ENCODE assay signal across 11 cellular contexts in the genomic region with DNA sequence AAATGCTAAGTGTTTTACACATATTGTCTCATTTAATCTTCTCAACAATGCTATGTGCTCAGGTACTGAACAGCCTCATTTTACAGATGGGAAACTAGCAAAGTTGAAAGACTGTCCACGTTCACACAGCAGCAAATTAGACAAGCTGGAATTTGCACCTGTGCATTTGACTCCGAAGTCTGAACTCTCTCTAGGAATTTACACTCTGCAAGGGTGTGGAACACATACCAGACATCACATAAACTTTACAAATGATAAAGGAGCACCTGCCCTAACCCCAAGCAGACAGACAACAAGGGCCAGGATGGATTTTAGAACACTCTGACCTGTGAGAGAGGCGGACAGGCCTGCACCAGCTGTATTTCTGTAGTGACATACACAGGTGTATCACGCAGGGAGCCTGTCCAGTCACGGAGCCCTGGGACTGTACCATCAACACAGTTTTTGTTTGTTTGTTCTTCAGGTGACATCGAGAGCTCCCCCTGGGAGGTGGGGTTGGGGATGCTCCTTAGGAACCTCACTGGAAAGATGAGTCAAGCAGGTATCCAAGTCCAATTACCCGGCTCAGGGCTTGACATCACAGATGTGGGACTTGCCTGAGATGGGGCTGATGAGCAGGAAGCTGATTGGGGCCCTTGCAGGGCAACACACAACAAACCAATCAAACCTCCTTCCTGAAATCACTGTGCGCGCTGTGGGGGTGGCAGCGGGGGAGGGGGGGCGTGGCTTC. TPM values are rescaled to one million over a fixed set of nuclear protein-coding genes. Genes with fewer than 3 reads are reported as not detected.
A peak's percentile ranks its signal among the peaks of the same experiment; 100 is the strongest.
DNase-seq lines count a peak whose midpoint lies in the region; ATAC-seq and TF ChIP-seq lines count a peak whose summit lies in the region.
"Had no signal": no experiment of that assay in that cellular context is flagged by ENCODE, and none has a peak within 500 bp of the region (broad histone marks: within the 10 kb centered on the region; RNA-seq: fewer than 3 reads in every experiment).

No MANE protein-coding gene starts in this region.

- peaks cover 5% of the 10 kb centered on the region; the same call in 1 of the 2 replicates for H4K20me1 ChIP-seq in PC-3 (ENCODE audit: low read length)

- peak; percentile 79 for ATAC-seq in CD4-positive, alpha-beta T cell (ENCODE audit: poor library complexity)
- peak; percentile 39 for ATAC-seq in GM21367 (IDR thresholded peaks at IDR 0.05; ENCODE audit: unreplicated experiment)
- peak; percentile 24; the same call in 1 of the 2 replicates for ATAC-seq in PC-3
- peak; percentile 84 for ATAC-seq in central memory CD8-positive, alpha-beta T cell (replicated peaks; ENCODE audit: extremely low read depth, poor library complexity, severe bottlenecking)
- ATAC-seq in HG03139 (IDR thresholded peaks at IDR 0.05; ENCODE audit: unreplicated experiment) = no peak

- H3K9me3 ChIP-seq in CD4-positive, alpha-beta T cell (ENCODE audit: control insufficient read depth, low read length) = no peaks in the 10 kb centered on the region
- H3K9me3 ChIP-seq in PC-3 (ENCODE audit: low read length) = no peaks in the 10 kb centered on the region

- intact Hi-C loops in CD4-positive, alpha-beta T cell (cut with DNase I, micrococcal nuclease) = no loop called here
- intact Hi-C loops in PC-3 (cut with micrococcal nuclease) = no loop called here

- peaks cover 9% of the 10 kb centered on the region; the same call in 1 of the 2 replicates for H3K36me3 ChIP-seq in PC-3 (ENCODE audit: low read depth, low read length)

- H3K36me3 Mint-ChIP-seq in CD4-positive, alpha-beta T cell (ENCODE audit: low read depth) = no peaks in the 10 kb centered on the region
- peaks cover 4% of the 10 kb centered on the region for H3K36me3 Mint-ChIP-seq in central memory CD8-positive, alpha-beta T cell (ENCODE audit: insufficient read depth)
- H3K36me3 Mint-ChIP-seq: activated naive CD4-positive, alpha-beta T cell treated with anti-CD3 and anti-CD28 coated beads, Interleukin-2, amount 50 U/mL, for 24 hours had no signal

- no peaks in the 10 kb centered on the region for H3K27me3 Mint-ChIP-seq in CD4-positive, alpha-beta T cell
- no peaks in the 10 kb centered on the region for H3K27me3 Mint-ChIP-seq in central memory CD8-positive, alpha-beta T cell
- H3K27me3 Mint-ChIP-seq: activated naive CD4-positive, alpha-beta T cell treated with anti-CD3 and anti-CD28 coated beads, Interleukin-2, amount 50 U/mL, for 24 hours had no signal

- no peak overlapping the region for H3K4me3 ChIP-seq in PC-3 (ENCODE audit: low read length)
- H3K4me3 ChIP-seq: neural progenitor cell had no signal

- H3K9ac ChIP-seq in PC-3 (ENCODE audit: low read length) = no peak overlapping the region
- H3K9ac ChIP-seq: neural progenitor cell had no signal

- H3K4me3 Mint-ChIP-seq in CD4-positive, alpha-beta T cell = peak overlapping the region; percentile 11
- peak overlapping the region; percentile 69 for H3K4me3 Mint-ChIP-seq in central memory CD8-positive, alpha-beta T cell
- H3K4me3 Mint-ChIP-seq: activated naive CD4-positive, alpha-beta T cell treated with anti-CD3 and anti-CD28 coated beads, Interleukin-2, amount 50 U/mL, for 24 hours; neural progenitor cell had no signal

- TF ChIP-seq CTCF in CD4-positive, alpha-beta T cell (IDR thresholded peaks at IDR 0.05) = no peak
- TF ChIP-seq CTCF in PC-3 (conservative IDR thresholded peaks at IDR 0.05; ENCODE audit: low read depth, low read length) = no peak

- no peak overlapping the region for H3K27ac ChIP-seq in CD4-positive, alpha-beta T cell (ENCODE audit: low read depth, low read length)
- no peak overlapping the region for H3K27ac ChIP-seq in PC-3 (ENCODE audit: low read length)

- peaks cover 16% of the 10 kb centered on the region for H3K4me1 Mint-ChIP-seq in CD4-positive, alpha-beta T cell (ENCODE audit: low read depth)
- peaks cover 37% of the 10 kb centered on the region for H3K4me1 Mint-ChIP-seq in central memory CD8-positive, alpha-beta T cell
- H3K4me1 Mint-ChIP-seq: neural progenitor cell had no signal

- H3K27ac Mint-ChIP-seq in CD4-positive, alpha-beta T cell = peak overlapping the region; percentile 50
- peak overlapping the region; percentile 13 for H3K27ac Mint-ChIP-seq in central memory CD8-positive, alpha-beta T cell (ENCODE audit: low read depth)
- H3K27ac Mint-ChIP-seq: activated naive CD4-positive, alpha-beta T cell treated with anti-CD3 and anti-CD28 coated beads, Interleukin-2, amount 50 U/mL, for 24 hours; neural progenitor cell had no signal

- no peaks in the 10 kb centered on the region for H3K9me2 ChIP-seq in PC-3 (replicated peaks; ENCODE audit: low read length)

- DNase-seq in CD4-positive, alpha-beta T cell = peak in 3 of 10 experiments; percentile 5 to 12 (median 8)
- DNase-seq in PC-3 = peak; percentile 18
- no peak for DNase-seq in central memory CD8-positive, alpha-beta T cell (ENCODE audit: low spot score in 2 of 2)
- no peak for DNase-seq in NCI-H524 treated with DMSO at 0.1 percent for 48 hours (lab: John Stamatoyannopoulos, UW)
- DNase-seq in NCI-H1092 treated with DMSO at 0.1 percent for 48 hours (lab: John Stamatoyannopoulos, UW) = no peak
- no peak for DNase-seq in ecto neural progenitor cell (ENCODE audit: low spot score)
- DNase-seq: NCI-H446 treated with DMSO at 0.1 percent for 48 hours had no signal

- H3K79me2 ChIP-seq in PC-3 (ENCODE audit: low read length) = no peaks in the 10 kb centered on the region

- H3F3A ChIP-seq in PC-3 (ENCODE audit: low read length, unreplicated experiment) = no peaks in the 10 kb centered on the region

- H2AFZ ChIP-seq in PC-3 (ENCODE audit: low read length) = no peak overlapping the region
- H2AFZ ChIP-seq: neural progenitor cell had no signal

- POLR2A ChIA-PET in CD4-positive, alpha-beta T cell (lab: Charles Lee) = no interaction called here
- POLR2A ChIA-PET in PC-3 (lab: Charles Lee; ENCODE audit: unreplicated experiment) = no interaction called here

- H3K4me2 ChIP-seq in PC-3 (ENCODE audit: low read length) = no peak overlapping the region
- H3K4me2 ChIP-seq: neural progenitor cell had no signal

- H3K9me3 Mint-ChIP-seq in CD4-positive, alpha-beta T cell = no peaks in the 10 kb centered on the region
- H3K9me3 Mint-ChIP-seq in central memory CD8-positive, alpha-beta T cell = no peaks in the 10 kb centered on the region
- H3K9me3 Mint-ChIP-seq: activated naive CD4-positive, alpha-beta T cell treated with anti-CD3 and anti-CD28 coated beads, Interleukin-2, amount 50 U/mL, for 24 hours; neural progenitor cell had no signal

- BruUV-seq in PC-3 (replicated peaks; lab: Mats Ljungman, UMichigan) = no TSS peak

- no peaks in the 10 kb centered on the region for H3K4me1 ChIP-seq in PC-3 (ENCODE audit: insufficient read depth, low read length)
- H3K4me1 ChIP-seq: neural progenitor cell had no signal

- CTCF ChIA-PET in CD4-positive, alpha-beta T cell (lab: Charles Lee) = interaction anchor here (1.1 to 1.6 kb wide), 3 partner anchors 26 to 84 kb away, joined by 3 to 4 read pairs (median 4); no protein-coding TSS in a partner anchor
- CTCF ChIA-PET in PC-3 (lab: Charles Lee) = no interaction called here

- no peaks in the 10 kb centered on the region for H3K27me3 ChIP-seq in CD4-positive, alpha-beta T cell (ENCODE audit: control insufficient read depth, insufficient read depth, low read length)
- H3K27me3 ChIP-seq in PC-3 (ENCODE audit: low read length) = no peaks in the 10 kb centered on the region
- H3K27me3 ChIP-seq: neural progenitor cell had no signal

RNA-seq across cellular contexts. Expression of gene MKI67, which starts 31.0 kb away (rescaled TPM):
- total RNA-seq in CD4-positive, alpha-beta T cell = 1 to 10 TPM in 1 of 2 experiments, under 1 TPM in 1; 0.92 to 1.2 TPM
- 66.0 and 84.9 TPM in 2 replicates for total RNA-seq in PC-3 (2014; rRNA removed)

Comparison
In these comparisons a context has a peak if more than half of its experiments do, and no peak if none do; other contexts are left out.
1. RNA of gene MKI67, which starts 31.0 kb away (total RNA-seq): 66.0 to 84.9 TPM in PC-3; 0.92 to 1.2 TPM in CD4-positive, alpha-beta T cell; every median in the first group is over 10 times any median in the second.